ENCODE assay signal across 1 cellular context in genomic region chr15:42490246-42490742, GRCh38.
TF ChIP-seq lines count a peak whose summit lies in the region.

No MANE protein-coding gene starts in this region.

TF ChIP-seq in K562, 482 proteins besides CTCF, POLR2A, EP300 and RAD21:
- TF ChIP-seq NR2C2 (CRISPR knock-in tag; IDR thresholded peaks at IDR 0.05) = no peak
- no peak for TF ChIP-seq NR2C2 (tag; IDR thresholded peaks at IDR 0.05)
- no peak for TF ChIP-seq HNRNPUL1 (IDR thresholded peaks at IDR 0.05; ENCODE audit: low read length)
- TF ChIP-seq ZC3H4 (CRISPR knock-in tag; IDR thresholded peaks at IDR 0.05; ENCODE audit: borderline replicate concordance) = no peak
- no peak for TF ChIP-seq ARHGAP35 (IDR thresholded peaks at IDR 0.05; ENCODE audit: partially characterized antibody)
- no peak for TF ChIP-seq CEBPG (CRISPR knock-in tag; IDR thresholded peaks at IDR 0.05)
- TF ChIP-seq CEBPG (tag; conservative IDR thresholded peaks at IDR 0.05 in 1 of 2, IDR thresholded peaks at IDR 0.05 in 1 of 2) = peak in 1 of 2 experiments; percentile 18; a peak in 1 of 4 replicates
- TF ChIP-seq MAX (CRISPR knock-in tag; IDR thresholded peaks at IDR 0.05) = no peak
- no peak for TF ChIP-seq ZBTB5 (IDR thresholded peaks at IDR 0.05)
- TF ChIP-seq ZNF766 (CRISPR knock-in tag; conservative IDR thresholded peaks at IDR 0.05) = no peak
- 0 out of 2 replicates have a peak, but pooled peaks have one; percentile 36 for TF ChIP-seq SMARCA4 (IDR thresholded peaks at IDR 0.05)
- peak; percentile 77 for TF ChIP-seq CEBPB (tag; IDR thresholded peaks at IDR 0.05)
- no peak for TF ChIP-seq CHD7 (IDR thresholded peaks at IDR 0.05; ENCODE audit: low read depth, low read length)
- 0 out of 4 replicates have a peak, but pooled peaks of 1 of the 2 experiments have one; percentile 23 for TF ChIP-seq HDAC1 (IDR thresholded peaks at IDR 0.05)
- TF ChIP-seq ZNF24 (IDR thresholded peaks at IDR 0.05) = no peak
- TF ChIP-seq SMARCC2 (IDR thresholded peaks at IDR 0.05; ENCODE audit: low read depth) = peak; percentile 21; the same call in 1 of the 2 replicates
